In the genomic region with DNA sequence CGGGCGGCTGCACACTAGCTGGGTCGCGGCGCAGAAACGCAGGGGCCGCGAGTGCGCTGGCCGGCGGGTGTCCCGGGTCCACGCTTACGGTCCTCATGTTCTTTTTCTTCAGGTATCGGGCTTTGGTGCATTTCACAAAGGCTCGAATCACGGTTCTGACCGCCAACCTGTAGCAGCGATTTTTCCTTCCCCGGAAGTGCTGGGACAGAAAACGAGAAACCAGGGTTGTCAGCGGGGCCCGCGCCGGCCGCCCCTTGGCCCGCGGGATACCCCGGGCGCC, we compare ENCODE assay signal across 8 cellular contexts. TPM values are rescaled to one million over a fixed set of nuclear protein-coding genes. Genes with fewer than 3 reads are reported as not detected.
DNase-seq lines count a peak whose midpoint lies in the region; ATAC-seq and TF ChIP-seq lines count a peak whose summit lies in the region.

No MANE protein-coding gene starts in this region.

- ATAC-seq in HG02981 (IDR thresholded peaks at IDR 0.05; ENCODE audit: unreplicated experiment): no peak

- H3K27me3 Mint-ChIP-seq in IgD-negative memory B cell (no peaks in the 10 kb centered on the region), nephron (ENCODE audit: low read depth) (no peaks in the 10 kb centered on the region)

- H3K4me3 ChIP-seq in GM12864 (ENCODE audit: low read depth, low read length) (peak overlapping the region; percentile 88), dorsolateral prefrontal cortex (peak overlapping the region; percentile 50 to 100 (median 95))

- intact Hi-C loops in dorsolateral prefrontal cortex (cut with DNase I): loop anchor here (1.0 to 5.0 kb wide), 6 partner anchors 7 to 105 kb away; a partner anchor contains a TSS

- H3K36me3 Mint-ChIP-seq in IgD-negative memory B cell (peaks cover 8% of the 10 kb centered on the region), nephron (ENCODE audit: low read depth) (peaks cover 35% of the 10 kb centered on the region)

- peaks cover 4 to 21% (median 15%) of the 10 kb centered on the region in 3 donors for H3K4me1 Mint-ChIP-seq in IgD-negative memory B cell
- H3K4me1 Mint-ChIP-seq in nephron: peaks cover 16% of the 10 kb centered on the region

- no peak for TF ChIP-seq CTCF in GM12864 (IDR thresholded peaks at IDR 0.05; ENCODE audit: low read depth, low read length, missing control alignments)
- TF ChIP-seq CTCF in dorsolateral prefrontal cortex (IDR thresholded peaks at IDR 0.05 in 54 of 56, conservative IDR thresholded peaks at IDR 0.05 in 2 of 56; ENCODE audit: low read depth in 1 of 56, partially characterized antibody in 56 of 56): no peak
- TF ChIP-seq CTCF in nephron (IDR thresholded peaks at IDR 0.05; ENCODE audit: unreplicated experiment in 3 of 3): no peak

- no peak for DNase-seq in GM12864 (ENCODE audit: low read depth)
- DNase-seq in dorsolateral prefrontal cortex: no peak
- DNase-seq in central memory CD4-positive, alpha-beta T cell: no peak
- DNase-seq in NCI-H69 (lab: John Stamatoyannopoulos, UW): no peak
- no peak for DNase-seq in stimulated activated naive CD4-positive, alpha-beta T cell (lab: John Stamatoyannopoulos, UW)

- H3K9me3 Mint-ChIP-seq in IgD-negative memory B cell: no peaks in the 10 kb centered on the region
- no peaks in the 10 kb centered on the region for H3K9me3 Mint-ChIP-seq in nephron

- H3K27me3 ChIP-seq in dorsolateral prefrontal cortex: no peaks in the 10 kb centered on the region

- H3K4me3 Mint-ChIP-seq in IgD-negative memory B cell (peak overlapping the region; percentile 90 to 97 (median 94)), nephron (peak overlapping the region; percentile 96 to 98 (median 97))

- peak overlapping the region in 57 of 59 donors; percentile 0 to 94 (median 83) for H3K27ac ChIP-seq in dorsolateral prefrontal cortex

- H3K27ac Mint-ChIP-seq in IgD-negative memory B cell (peak overlapping the region; percentile 81 to 93 (median 93)), nephron (peak overlapping the region; percentile 68 to 95 (median 94))

RNA-seq across cellular contexts. Expression of a gene that starts 0.3 kb away (rescaled TPM):
- polyA plus RNA-seq in IgD-negative memory B cell: 144 TPM
- total RNA-seq in dorsolateral prefrontal cortex: 100 to 1,000 TPM in 12 of 120 experiments, 10 to 100 TPM in 108; 56.0 to 114 (median 86.3) TPM

RNA-seq across cellular contexts. Expression of a gene that starts 7.6 kb away (rescaled TPM):
- 39.8 TPM for polyA plus RNA-seq in IgD-negative memory B cell
- 100 to 1,000 TPM; 111 to 235 (median 165) TPM for total RNA-seq in dorsolateral prefrontal cortex

RNA-seq across cellular contexts. Expression of a gene that starts 14.3 kb away (rescaled TPM):
- polyA plus RNA-seq in IgD-negative memory B cell: not detected
- total RNA-seq in dorsolateral prefrontal cortex: 10 to 100 TPM in 118 of 120 experiments, 1 to 10 TPM in 2; 4.0 to 63.5 (median 26.5) TPM

RNA-seq across cellular contexts. Expression of a gene that starts 28.7 kb away (rescaled TPM):
- polyA plus RNA-seq in IgD-negative memory B cell: not detected
- 100 to 1,000 TPM in 33 of 120 experiments, 10 to 100 TPM in 87; 27.4 to 258 (median 73.3) TPM for total RNA-seq in dorsolateral prefrontal cortex

RNA-seq across cellular contexts. Expression of a gene that starts 31.8 kb away (rescaled TPM):
- polyA plus RNA-seq in IgD-negative memory B cell: 177 TPM
- 100 to 1,000 TPM in 92 of 120 experiments, 10 to 100 TPM in 28; 78.7 to 143 (median 109) TPM for total RNA-seq in dorsolateral prefrontal cortex
